In genomic region chr1:59816318-59816878, GRCh38 we compare ENCODE assay signal across 19 cellular contexts. TPM values are rescaled to one million over a fixed set of nuclear protein-coding genes. Genes with fewer than 3 reads are reported as not detected.
DNase-seq lines count a peak whose midpoint lies in the region; ATAC-seq and TF ChIP-seq lines count a peak whose summit lies in the region.
"Had no signal": no experiment of that assay in that cellular context is flagged by ENCODE, and none has a peak within 500 bp of the region (broad histone marks: within the 10 kb centered on the region; RNA-seq: fewer than 3 reads in every experiment).

No MANE protein-coding gene starts in this region.

- peaks cover 53% of the 10 kb centered on the region for H3K79me2 ChIP-seq in HCT116 (ENCODE audit: insufficient read depth, low read length)
- H3K79me2 ChIP-seq in PC-3 (ENCODE audit: low read length), result peaks cover 49% of the 10 kb centered on the region
- H3K79me2 ChIP-seq in hepatocyte, result peaks cover 57% of the 10 kb centered on the region
- H3K79me2 ChIP-seq in trophoblast cell (ENCODE audit: control insufficient read depth, insufficient read depth, low read length, poor library complexity), result peaks cover 3% of the 10 kb centered on the region

- H2BK120ac ChIP-seq in trophoblast cell (ENCODE audit: insufficient read depth, low read length, poor library complexity), result no peak overlapping the region

- no peak overlapping the region for H4K91ac ChIP-seq in trophoblast cell (ENCODE audit: low read depth, low read length)

- TF ChIP-seq CTCF in HCT116 (IDR thresholded peaks at IDR 0.05 in 2 of 3, conservative IDR thresholded peaks at IDR 0.05 in 1 of 3; ENCODE audit: borderline replicate concordance in 1 of 3, insufficient read depth in 1 of 3, low read depth in 2 of 3, low read length in 2 of 3) (no peak), PC-3 (conservative IDR thresholded peaks at IDR 0.05; ENCODE audit: low read depth, low read length) (no peak), hepatocyte (IDR thresholded peaks at IDR 0.05; ENCODE audit: poor library complexity) (no peak)

- ATAC-seq in HCT116, result no peak
- ATAC-seq in PC-3, result no peak
- no peak for ATAC-seq in GM21717 (IDR thresholded peaks at IDR 0.05; ENCODE audit: unreplicated experiment)
- ATAC-seq: natural killer cell treated with Interleukin-12 subunit alpha and Interleukin-12 subunit beta and Interleukin-15 and Interleukin-18, amount 100 ng/mL, for 72 hours; T-helper 17 cell had no signal

- POLR2A ChIA-PET in HCT116 (lab: Charles Lee), result no interaction called here
- POLR2A ChIA-PET in PC-3 (lab: Charles Lee; ENCODE audit: unreplicated experiment), result no interaction called here

- BruUV-seq in HCT116 (replicated peaks; lab: Mats Ljungman, UMichigan) (no TSS peak), PC-3 (replicated peaks; lab: Mats Ljungman, UMichigan) (no TSS peak)

- DNase-seq in HCT116 (ENCODE audit: low read depth, low spot score) (no peak), PC-3 (no peak), hepatocyte (ENCODE audit: low spot score) (no peak), trophoblast cell (peak; percentile 10 to 74), NCI-H1436 treated with DMSO at 0.1 percent for 48 hours (lab: John Stamatoyannopoulos, UW) (no peak), AG08395 (ENCODE audit: low spot score) (no peak)
- no peak for DNase-seq in activated T-cell treated with anti-CD3 and anti-CD28 coated beads, Interleukin-2, amount 50 U/mL, for 24 hours
- DNase-seq: activated CD4-positive, CD25-positive, alpha-beta regulatory T cell; activated CD8-positive, alpha-beta memory T cell treated with anti-CD3 and anti-CD28 coated beads for 24 hours; activated naive CD8-positive, alpha-beta T cell treated with anti-CD3 and anti-CD28 coated beads, Interleukin-2, amount 10 ng/mL, durations not matched to agents 7 days and 5 days; brain microvascular endothelial cell; dermis blood vessel endothelial cell; MM.1S; NCI-H446; stimulated activated CD8-positive, alpha-beta memory T cell treated with anti-CD3 and anti-CD28 coated beads, Interleukin-4, amount 100 ng/mL, for 48 hours; T-helper 17 cell had no signal

- H3K14ac ChIP-seq in trophoblast cell (ENCODE audit: low read length), result no peak overlapping the region

- H4K20me1 ChIP-seq in HCT116 (ENCODE audit: insufficient read depth) (no peaks in the 10 kb centered on the region; the same call in 1 of the 2 replicates), PC-3 (ENCODE audit: low read length) (no peaks in the 10 kb centered on the region), hepatocyte (ENCODE audit: insufficient read depth, poor library complexity, severe bottlenecking) (no peaks in the 10 kb centered on the region)

- H4K12ac ChIP-seq in trophoblast cell (ENCODE audit: low read depth, low read length), result no peak overlapping the region

- H3K4me1 ChIP-seq in HCT116 (ENCODE audit: control insufficient read depth in 1 of 2, insufficient read depth in 2 of 2, low read length in 2 of 2) (peaks cover 2 to 23% of the 10 kb centered on the region in 2 experiments), PC-3 (ENCODE audit: insufficient read depth, low read length) (peaks cover 13% of the 10 kb centered on the region; the same call in 1 of the 2 replicates), hepatocyte (ENCODE audit: insufficient read depth) (peaks cover 8% of the 10 kb centered on the region), trophoblast cell (ENCODE audit: control insufficient read depth in 1 of 2, insufficient read depth in 2 of 2, low read length in 2 of 2) (peaks cover 4 to 5% of the 10 kb centered on the region in 2 experiments)
- H3K4me1 ChIP-seq: prostate gland had no signal

- CTCF ChIA-PET in HCT116 (lab: Charles Lee) (no interaction called here), PC-3 (lab: Charles Lee) (no interaction called here)

- H3K4me1 Mint-ChIP-seq in activated T-cell treated with anti-CD3 and anti-CD28 coated beads, Interleukin-2, amount 50 U/mL, for 24 hours (ENCODE audit: low read depth), result peaks cover 17% of the 10 kb centered on the region

- 27% methylated on average over 5 of the region's 5 CpGs for WGBS in hepatocyte (ENCODE audit: low lambda C conversion rate, missing lambda C conversion rate)
- WGBS in trophoblast cell (ENCODE audit: extremely low coverage, insufficient coverage, insufficient read length), result no CpG with 5 or more reads among the region's 5 CpGs

- H3K9me3 ChIP-seq in HCT116 (ENCODE audit: control insufficient read depth in 1 of 2, insufficient read depth in 1 of 2, low read depth in 1 of 2, low read length in 2 of 2) (no peaks in the 10 kb centered on the region), PC-3 (ENCODE audit: low read length) (no peaks in the 10 kb centered on the region), hepatocyte (ENCODE audit: low read depth) (no peaks in the 10 kb centered on the region), trophoblast cell (ENCODE audit: insufficient read depth, low read depth, low read length) (no peaks in the 10 kb centered on the region)
- H3K9me3 ChIP-seq: prostate gland had no signal

- no peaks in the 10 kb centered on the region for H3F3A ChIP-seq in PC-3 (ENCODE audit: low read length, unreplicated experiment)

- peaks cover under 1% of the 10 kb centered on the region for H3K27me3 Mint-ChIP-seq in activated T-cell treated with anti-CD3 and anti-CD28 coated beads, Interleukin-2, amount 50 U/mL, for 24 hours

- RAD21 ChIA-PET in HCT116 (lab: Charles Lee; ENCODE audit: low non-redundant PET in 1 of 2, low total read pairs in 2 of 2, uncharacterized antibody in 2 of 2, unreplicated experiment in 2 of 2), result no interaction called here

- no peak overlapping the region for H3K23ac ChIP-seq in trophoblast cell (ENCODE audit: low read length)

- intact Hi-C loops in HCT116 (cut with micrococcal nuclease), result no loop called here
- intact Hi-C loops in PC-3 (cut with micrococcal nuclease), result no loop called here

- no peak for TF ChIP-seq POLR2A in HCT116 (IDR thresholded peaks at IDR 0.05; ENCODE audit: borderline replicate concordance, extremely low read depth, insufficient read depth, insufficient read length)

- no peak overlapping the region for H2BK5ac ChIP-seq in trophoblast cell (ENCODE audit: low read depth, low read length, poor library complexity)

- H4K8ac ChIP-seq in trophoblast cell (ENCODE audit: low read depth, low read length), result no peak overlapping the region

- H3K27ac ChIP-seq in HCT116 (ENCODE audit: low read depth, low read length) (no peak overlapping the region), PC-3 (ENCODE audit: low read length) (no peak overlapping the region), hepatocyte (no peak overlapping the region), trophoblast cell (ENCODE audit: low read depth, low read length) (no peak overlapping the region)
- H3K27ac ChIP-seq: brain microvascular endothelial cell, prostate gland had no signal

- no peak overlapping the region for H3K27ac Mint-ChIP-seq in activated T-cell treated with anti-CD3 and anti-CD28 coated beads, Interleukin-2, amount 50 U/mL, for 24 hours
- H3K27ac Mint-ChIP-seq: activated naive CD8-positive, alpha-beta T cell treated with anti-CD3 and anti-CD28 coated beads, Interleukin-2, amount 10 ng/mL, durations not matched to agents 7 days and 5 days; natural killer cell treated with Interleukin-12 subunit alpha and Interleukin-12 subunit beta and Interleukin-15 and Interleukin-18, amount 100 ng/mL, for 72 hours; T-helper 17 cell had no signal

- peak overlapping the region; percentile 92 for H3K4me2 ChIP-seq in HCT116 (ENCODE audit: low read length)
- peak overlapping the region; percentile 82 for H3K4me2 ChIP-seq in PC-3 (ENCODE audit: low read length)
- H3K4me2 ChIP-seq in hepatocyte, result peak overlapping the region; percentile 84
- no peak overlapping the region for H3K4me2 ChIP-seq in trophoblast cell (ENCODE audit: low read length)

- no peaks in the 10 kb centered on the region for H3K36me3 ChIP-seq in HCT116 (ENCODE audit: control insufficient read depth in 1 of 2, insufficient read depth in 2 of 2, low read length in 2 of 2)
- no peaks in the 10 kb centered on the region for H3K36me3 ChIP-seq in PC-3 (ENCODE audit: low read depth, low read length)
- no peaks in the 10 kb centered on the region for H3K36me3 ChIP-seq in hepatocyte (replicated peaks; ENCODE audit: insufficient read depth, low read depth)
- no peaks in the 10 kb centered on the region for H3K36me3 ChIP-seq in trophoblast cell (ENCODE audit: control insufficient read depth in 1 of 2, insufficient read depth in 2 of 2, low read length in 2 of 2)
- H3K36me3 ChIP-seq: brain microvascular endothelial cell, prostate gland had no signal

- H2AFZ ChIP-seq in HCT116 (ENCODE audit: low read depth, low read length, poor library complexity, severe bottlenecking), result no peak overlapping the region
- H2AFZ ChIP-seq in PC-3 (ENCODE audit: low read length), result no peak overlapping the region
- no peak overlapping the region for H2AFZ ChIP-seq in hepatocyte
- H2AFZ ChIP-seq in trophoblast cell (ENCODE audit: insufficient read depth, low read length, poor library complexity), result no peak overlapping the region

- no peak overlapping the region for H3K4me3 Mint-ChIP-seq in activated T-cell treated with anti-CD3 and anti-CD28 coated beads, Interleukin-2, amount 50 U/mL, for 24 hours
- H3K4me3 Mint-ChIP-seq: activated naive CD8-positive, alpha-beta T cell treated with anti-CD3 and anti-CD28 coated beads, Interleukin-2, amount 10 ng/mL, durations not matched to agents 7 days and 5 days; natural killer cell treated with Interleukin-12 subunit alpha and Interleukin-12 subunit beta and Interleukin-15 and Interleukin-18, amount 100 ng/mL, for 72 hours; T-helper 17 cell had no signal

- no peak overlapping the region for H2BK12ac ChIP-seq in trophoblast cell (ENCODE audit: low read length)

- no peak overlapping the region for H3K4ac ChIP-seq in trophoblast cell (ENCODE audit: low read depth, low read length)

- no peaks in the 10 kb centered on the region for H3K36me3 Mint-ChIP-seq in activated T-cell treated with anti-CD3 and anti-CD28 coated beads, Interleukin-2, amount 50 U/mL, for 24 hours (ENCODE audit: low read depth)
- H3K36me3 Mint-ChIP-seq: natural killer cell treated with Interleukin-12 subunit alpha and Interleukin-12 subunit beta and Interleukin-15 and Interleukin-18, amount 100 ng/mL, for 72 hours had no signal

- H3K9me2 ChIP-seq in HCT116 (ENCODE audit: insufficient read depth) (no peaks in the 10 kb centered on the region), PC-3 (replicated peaks; ENCODE audit: low read length) (no peaks in the 10 kb centered on the region), hepatocyte (replicated peaks; ENCODE audit: insufficient read depth) (no peaks in the 10 kb centered on the region)

- peaks cover 3% of the 10 kb centered on the region for H3K79me1 ChIP-seq in trophoblast cell (ENCODE audit: low read length)

- no peak overlapping the region for H3K9ac ChIP-seq in HCT116 (ENCODE audit: low read length)
- no peak overlapping the region for H3K9ac ChIP-seq in PC-3 (ENCODE audit: low read length)
- H3K9ac ChIP-seq in trophoblast cell (ENCODE audit: low read length), result no peak overlapping the region

- no peak overlapping the region for H3K18ac ChIP-seq in trophoblast cell (ENCODE audit: low read length)

- no peaks in the 10 kb centered on the region for H3K9me3 Mint-ChIP-seq in activated T-cell treated with anti-CD3 and anti-CD28 coated beads, Interleukin-2, amount 50 U/mL, for 24 hours
- H3K9me3 Mint-ChIP-seq: activated naive CD8-positive, alpha-beta T cell treated with anti-CD3 and anti-CD28 coated beads, Interleukin-2, amount 10 ng/mL, durations not matched to agents 7 days and 5 days; natural killer cell treated with Interleukin-12 subunit alpha and Interleukin-12 subunit beta and Interleukin-15 and Interleukin-18, amount 100 ng/mL, for 72 hours had no signal

- no peak overlapping the region for H2AK5ac ChIP-seq in trophoblast cell (ENCODE audit: low read length)

- no peak overlapping the region for H3K4me3 ChIP-seq in HCT116 (replicated peaks in 1 of 2; ENCODE audit: low read depth in 1 of 2, low read length in 2 of 2)
- H3K4me3 ChIP-seq in PC-3 (ENCODE audit: low read length), result peak overlapping the region; percentile 75
- H3K4me3 ChIP-seq in hepatocyte, result peak overlapping the region; percentile 63
- H3K4me3 ChIP-seq in trophoblast cell (ENCODE audit: low read depth, low read length), result no peak overlapping the region

- no peak for TF ChIP-seq RAD21 in HCT116 (IDR thresholded peaks at IDR 0.05; ENCODE audit: low read depth)

- no peaks in the 10 kb centered on the region for H3K27me3 ChIP-seq in HCT116 (ENCODE audit: insufficient read depth, low read length)
- 0 out of 2 replicates have a peak, but pooled peaks cover 24% of the 10 kb centered on the region for H3K27me3 ChIP-seq in PC-3 (ENCODE audit: low read length)
- no peaks in the 10 kb centered on the region for H3K27me3 ChIP-seq in hepatocyte
- H3K27me3 ChIP-seq in trophoblast cell (ENCODE audit: insufficient read depth, low read length), result no peaks in the 10 kb centered on the region

RNA-seq across cellular contexts. Expression of gene HOOK1, which starts 1.6 kb away (rescaled TPM):
- 30.9 TPM for total RNA-seq in HCT116 (2021; ENCODE audit: unreplicated experiment)
- 9.4 and 9.6 TPM in 2 replicates for polyA plus RNA-seq in HCT116 (2012)
- 5.0 TPM in 2 replicates for total RNA-seq in PC-3 (2014; rRNA removed)
- 33.0 and 36.8 TPM in 2 replicates for total RNA-seq in hepatocyte
- polyA plus RNA-seq in hepatocyte, result 12.8 and 16.6 TPM in 2 replicates
- 4.5 and 4.7 TPM in 2 replicates for polyA plus RNA-seq in trophoblast cell (2013)

Comparison
In these comparisons a context has a peak if more than half of its experiments do, and no peak if none do; other contexts are left out.
1. DNase-seq: peak in trophoblast cell (2 of 2); none in HCT116 (single experiment), PC-3 (single experiment), hepatocyte (single experiment), activated T-cell treated with anti-CD3 and anti-CD28 coated beads, Interleukin-2, amount 50 U/mL, for 24 hours (single experiment), NCI-H1436 treated with DMSO at 0.1 percent for 48 hours (single experiment) and AG08395 (single experiment).
2. H3K4me3 ChIP-seq: peak in PC-3 (single experiment) and hepatocyte (single experiment); none in HCT116 (0 of 2) and trophoblast cell (single experiment).